ENCODE assay signal across 9 cellular contexts in the genomic region with DNA sequence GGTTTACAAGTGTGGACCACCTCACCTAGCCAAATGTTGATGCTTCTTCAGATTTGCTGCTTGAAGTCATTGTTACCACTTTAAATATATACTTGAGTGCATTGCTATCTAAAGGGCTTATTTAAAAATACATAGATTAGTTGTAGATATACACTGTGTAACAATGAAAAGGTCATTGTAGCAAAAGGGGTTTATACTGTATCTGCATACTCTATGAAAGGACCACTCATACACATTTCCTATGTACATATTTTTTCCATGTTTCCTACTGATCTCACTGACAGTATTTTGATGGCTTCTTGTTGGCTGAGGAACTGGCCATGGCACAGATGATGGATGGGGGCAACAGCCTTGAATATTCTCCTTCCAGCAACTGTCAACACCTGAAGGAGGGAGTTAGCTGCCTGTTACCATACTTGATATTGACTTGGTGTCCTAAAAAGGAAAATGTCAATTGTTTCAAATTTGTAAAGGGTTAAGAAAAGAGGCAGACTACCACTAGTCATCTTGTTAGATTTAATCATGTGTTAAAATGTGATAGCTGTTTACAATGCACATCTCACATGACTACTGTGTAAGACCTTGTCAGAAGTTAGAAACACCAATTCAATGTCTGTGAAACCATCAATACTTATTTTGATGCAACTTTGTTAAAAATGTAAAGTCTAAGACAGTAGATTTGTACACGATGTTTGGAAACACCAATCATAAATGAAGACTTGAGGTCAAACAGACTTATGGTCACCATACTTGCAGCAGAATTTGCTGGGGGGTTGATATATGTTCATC. TPM values are rescaled to one million over a fixed set of nuclear protein-coding genes. Genes with fewer than 3 reads are reported as not detected.
DNase-seq lines count a peak whose midpoint lies in the region; ATAC-seq and TF ChIP-seq lines count a peak whose summit lies in the region.
"Had no signal": no experiment of that assay in that cellular context is flagged by ENCODE, and none has a peak within 500 bp of the region (broad histone marks: within the 10 kb centered on the region; RNA-seq: fewer than 3 reads in every experiment).

No MANE protein-coding gene starts in this region.

- dilution Hi-C loops in IMR-90 (cut with HindIII; ENCODE audit: low sequenced_read_pairs, unreplicated experiment), result no loop called here

- H3K36me3 ChIP-seq in CD8-positive, alpha-beta memory T cell (ENCODE audit: insufficient read depth, low read length), result no peaks in the 10 kb centered on the region
- H3K36me3 ChIP-seq in IMR-90 (ENCODE audit: control insufficient read depth, insufficient read depth, low read length), result peaks cover 5% of the 10 kb centered on the region; the same call in 1 of the 2 replicates
- no peaks in the 10 kb centered on the region for H3K36me3 ChIP-seq in neutrophil
- H3K36me3 ChIP-seq: Peyer's patch had no signal

- peak overlapping the region; percentile 37; the same call in 1 of the 2 replicates for H2BK20ac ChIP-seq in IMR-90 (ENCODE audit: low read depth, low read length)

- intact Hi-C loops in IMR-90 (cut with micrococcal nuclease), result no loop called here
- intact Hi-C loops in lower leg skin (cut with DNase I; ENCODE audit: low total_unique reads), result no loop called here

- H3K27me3 Mint-ChIP-seq in CD8-positive, alpha-beta memory T cell, result no peaks in the 10 kb centered on the region
- H3K27me3 Mint-ChIP-seq in activated T-helper 17 cell treated with anti-CD3 and anti-CD28 coated beads, Interleukin-2, amount 50 U/mL, for 72 hours, result no peaks in the 10 kb centered on the region

- peaks cover 7% of the 10 kb centered on the region for H3K9me1 ChIP-seq in IMR-90 (ENCODE audit: insufficient read depth, low read length)

- H3K4ac ChIP-seq in IMR-90 (ENCODE audit: low read depth, low read length), result peak overlapping the region; percentile 82; the same call in 1 of the 2 replicates

- H3K27me3 ChIP-seq in CD8-positive, alpha-beta memory T cell (ENCODE audit: insufficient read depth, low read length, poor library complexity, severe bottlenecking), result no peaks in the 10 kb centered on the region
- H3K27me3 ChIP-seq in IMR-90 (ENCODE audit: control insufficient read depth, insufficient read depth, low read length), result no peaks in the 10 kb centered on the region
- no peaks in the 10 kb centered on the region for H3K27me3 ChIP-seq in neutrophil
- H3K27me3 ChIP-seq: Peyer's patch had no signal

- H4K91ac ChIP-seq in IMR-90 (ENCODE audit: insufficient read depth, low read depth, low read length), result no peak overlapping the region

- WGBS in IMR-90 (ENCODE audit: extremely low coverage in 2 of 2, insufficient read length in 1 of 2), 2 experiments, result no CpG with 5 or more reads among the region's 1 CpG
- 91 to 94% methylated on average over 1 of the region's 1 CpG for WGBS in lower leg skin, 2 donors

- H3K18ac ChIP-seq in IMR-90 (ENCODE audit: low read depth, low read length), result no peak overlapping the region

- H3K4me3 ChIP-seq in CD8-positive, alpha-beta memory T cell (ENCODE audit: low read length), result no peak overlapping the region
- H3K4me3 ChIP-seq in IMR-90 (ENCODE audit: insufficient read depth, low read depth, low read length), result no peak overlapping the region
- no peak overlapping the region for H3K4me3 ChIP-seq in neutrophil (ENCODE audit: low read depth in 1 of 2, low read length in 1 of 2)
- H3K4me3 ChIP-seq in lower leg skin (ENCODE audit: low read depth, poor library complexity, severe bottlenecking), result no peak overlapping the region
- H3K4me3 ChIP-seq: Peyer's patch had no signal

- H2BK5ac ChIP-seq in IMR-90 (ENCODE audit: low read depth, low read length, poor library complexity, severe bottlenecking), result peak overlapping the region; percentile 15

- H3K36me3 Mint-ChIP-seq in CD8-positive, alpha-beta memory T cell, result peaks cover 0 to 23% (median 6%) of the 10 kb centered on the region in 3 donors
- H3K36me3 Mint-ChIP-seq in activated T-helper 17 cell treated with anti-CD3 and anti-CD28 coated beads, Interleukin-2, amount 50 U/mL, for 72 hours (ENCODE audit: low read depth), result peaks cover 39% of the 10 kb centered on the region

- H4K20me1 ChIP-seq in IMR-90 (ENCODE audit: insufficient read depth, low read length), result peaks cover 42% of the 10 kb centered on the region

- TF ChIP-seq POLR2A in IMR-90 (IDR thresholded peaks at IDR 0.05; ENCODE audit: low read depth, low read length) (no peak), lower leg skin (IDR thresholded peaks at IDR 0.05) (no peak)

- peaks cover 29% of the 10 kb centered on the region for H3K4me1 ChIP-seq in CD8-positive, alpha-beta memory T cell (ENCODE audit: insufficient read depth, low read length)
- no peaks in the 10 kb centered on the region; the same call in 1 of the 2 replicates for H3K4me1 ChIP-seq in IMR-90 (ENCODE audit: control insufficient read depth, insufficient read depth, low read length)
- H3K4me1 ChIP-seq in neutrophil (ENCODE audit: control insufficient read depth in 1 of 2, insufficient read depth in 1 of 2, low read depth in 1 of 2, low read length in 1 of 2), result peaks cover 52 to 65% of the 10 kb centered on the region in 2 experiments

- no peak overlapping the region for H2AFZ ChIP-seq in IMR-90 (replicated peaks; ENCODE audit: low read length, poor library complexity)

- no peak overlapping the region for H3K56ac ChIP-seq in IMR-90 (ENCODE audit: extremely low read depth, insufficient read depth, low read length)

- peak overlapping the region in 7 of 8 donors; percentile 2 to 88 (median 61) for H3K27ac Mint-ChIP-seq in CD8-positive, alpha-beta memory T cell
- peak overlapping the region; percentile 81 for H3K27ac Mint-ChIP-seq in activated T-helper 17 cell treated with anti-CD3 and anti-CD28 coated beads, Interleukin-2, amount 50 U/mL, for 72 hours

- no peak overlapping the region for H3K9ac ChIP-seq in IMR-90 (ENCODE audit: low read depth, low read length)

- POLR2A ChIA-PET in CD8-positive, alpha-beta memory T cell (lab: Charles Lee), result no interaction called here
- POLR2A ChIA-PET in IMR-90 (lab: Charles Lee; ENCODE audit: unreplicated experiment), result no interaction called here

- H2AK5ac ChIP-seq in IMR-90 (ENCODE audit: low read depth, low read length), result peak overlapping the region; percentile 70; the same call in 1 of the 2 replicates

- H3K9me3 Mint-ChIP-seq in CD8-positive, alpha-beta memory T cell, result no peaks in the 10 kb centered on the region
- H3K9me3 Mint-ChIP-seq in activated T-helper 17 cell treated with anti-CD3 and anti-CD28 coated beads, Interleukin-2, amount 50 U/mL, for 72 hours, result no peaks in the 10 kb centered on the region

- ATAC-seq in IMR-90 (ENCODE audit: low read depth), result no peak
- no peak for ATAC-seq in activated T-helper 17 cell treated with anti-CD3 and anti-CD28 coated beads, Interleukin-2, amount 50 U/mL, for 72 hours (replicated peaks)

- H3K14ac ChIP-seq in IMR-90 (replicated peaks; ENCODE audit: low read depth, low read length), result no peak overlapping the region

- no peak overlapping the region; a peak in 1 of 4 replicates for H4K8ac ChIP-seq in IMR-90 (ENCODE audit: low read depth in 2 of 2, low read length in 2 of 2)

- peak overlapping the region; percentile 73; the same call in 1 of the 3 replicates for H2BK15ac ChIP-seq in IMR-90 (ENCODE audit: low read depth, low read length)

- no peak overlapping the region for H2AK9ac ChIP-seq in IMR-90 (replicated peaks; ENCODE audit: low read depth, low read length, poor library complexity)

- peak overlapping the region; percentile 30; the same call in 1 of the 2 replicates for H4K5ac ChIP-seq in IMR-90 (ENCODE audit: low read depth, low read length)

- BruUV-seq in IMR-90 (replicated peaks; lab: Mats Ljungman, UMichigan), result no TSS peak

- H3K23ac ChIP-seq in IMR-90 (ENCODE audit: low read depth, low read length), result peak overlapping the region; percentile 64; the same call in 1 of the 2 replicates

- CTCF ChIA-PET in CD8-positive, alpha-beta memory T cell (lab: Charles Lee), result no interaction called here
- CTCF ChIA-PET in IMR-90 (lab: Yijun Ruan, JAX), result no interaction called here

- H3K4me3 Mint-ChIP-seq in CD8-positive, alpha-beta memory T cell, result peak overlapping the region in 3 of 7 donors; percentile 44 to 48 (median 47)
- H3K4me3 Mint-ChIP-seq in activated T-helper 17 cell treated with anti-CD3 and anti-CD28 coated beads, Interleukin-2, amount 50 U/mL, for 72 hours, result peak overlapping the region; percentile 74

- H3K4me1 Mint-ChIP-seq in CD8-positive, alpha-beta memory T cell, result peaks cover 44 to 64% (median 60%) of the 10 kb centered on the region in 3 donors
- peaks cover 32% of the 10 kb centered on the region for H3K4me1 Mint-ChIP-seq in activated T-helper 17 cell treated with anti-CD3 and anti-CD28 coated beads, Interleukin-2, amount 50 U/mL, for 72 hours

- in situ Hi-C loops in IMR-90 (cut with MboI; ENCODE audit: low sequenced_read_pairs), result no loop called here

- H3K4me2 ChIP-seq in IMR-90 (ENCODE audit: low read depth, low read length), result no peak overlapping the region

- no peak for DNase-seq in CD8-positive, alpha-beta memory T cell
- no peak for DNase-seq in IMR-90
- DNase-seq in lower leg skin (ENCODE audit: low spot score in 2 of 2), result no peak
- no peak for DNase-seq in NCI-H2029 (lab: John Stamatoyannopoulos, UW)
- no peak for DNase-seq in HCEC 1CT
- no peak for DNase-seq in NCI-H1417 (lab: John Stamatoyannopoulos, UW)
- DNase-seq: Peyer's patch had no signal

- TF ChIP-seq RAD21 in IMR-90 (IDR thresholded peaks at IDR 0.05; ENCODE audit: low read length), result no peak

- peaks cover 29 to 79% of the 10 kb centered on the region in 2 experiments; a peak in 3 of 4 replicates for H3K79me1 ChIP-seq in IMR-90 (ENCODE audit: low read depth in 1 of 2, low read length in 2 of 2)

- H3K9me3 ChIP-seq in CD8-positive, alpha-beta memory T cell (ENCODE audit: low read length), result no peaks in the 10 kb centered on the region
- H3K9me3 ChIP-seq in IMR-90 (ENCODE audit: control insufficient read depth, insufficient read depth, low read length), result no peaks in the 10 kb centered on the region
- no peaks in the 10 kb centered on the region for H3K9me3 ChIP-seq in neutrophil
- H3K9me3 ChIP-seq: Peyer's patch had no signal

- no peak overlapping the region for H3K27ac ChIP-seq in CD8-positive, alpha-beta memory T cell (ENCODE audit: low read depth, low read length)
- H3K27ac ChIP-seq in IMR-90 (ENCODE audit: insufficient read depth, low read length), result no peak overlapping the region
- H3K27ac ChIP-seq in neutrophil, result peak overlapping the region; percentile 78
- H3K27ac ChIP-seq: Peyer's patch had no signal

- TF ChIP-seq CTCF in IMR-90 (conservative IDR thresholded peaks at IDR 0.05; ENCODE audit: low read depth, low read length) (no peak), neutrophil (IDR thresholded peaks at IDR 0.05) (no peak), lower leg skin (IDR thresholded peaks at IDR 0.05) (no peak)

- no peak overlapping the region; the same call in 1 of the 2 replicates for H2BK120ac ChIP-seq in IMR-90 (ENCODE audit: low read depth, low read length)

RNA-seq across cellular contexts. Expression of gene RAB10, which starts 33.5 kb away (rescaled TPM):
- 100 to 1,000 TPM; 155 to 167 TPM for total RNA-seq in CD8-positive, alpha-beta memory T cell
- polyA plus RNA-seq in CD8-positive, alpha-beta memory T cell, result 93.3 TPM
- total RNA-seq in IMR-90 (2012; rRNA removed) (30.1 and 79.7 TPM in 2 replicates), lower leg skin (100 to 1,000 TPM; 125 to 228 (median 184) TPM)
- 66.5 and 77.1 TPM in 2 replicates for polyA plus RNA-seq in IMR-90 (2012; rRNA removed)
- polyA plus RNA-seq in IMR-90 (2012; cell fraction: cytosol; rRNA removed), result 45.2 and 71.7 TPM in 2 replicates
- 23.0 and 23.3 TPM in 2 replicates for polyA plus RNA-seq in IMR-90 (2012; cell fraction: nucleus; rRNA removed; ENCODE audit: low replicate concordance)
- total RNA-seq in activated T-helper 17 cell treated with anti-CD3 and anti-CD28 coated beads, Interleukin-2, amount 50 U/mL, for 72 hours, result 100 to 1,000 TPM in 1 of 2 donors, 10 to 100 TPM in 1; 68.5 to 107 TPM
